ENCODE assay signal across 1 cellular context in the genomic region with DNA sequence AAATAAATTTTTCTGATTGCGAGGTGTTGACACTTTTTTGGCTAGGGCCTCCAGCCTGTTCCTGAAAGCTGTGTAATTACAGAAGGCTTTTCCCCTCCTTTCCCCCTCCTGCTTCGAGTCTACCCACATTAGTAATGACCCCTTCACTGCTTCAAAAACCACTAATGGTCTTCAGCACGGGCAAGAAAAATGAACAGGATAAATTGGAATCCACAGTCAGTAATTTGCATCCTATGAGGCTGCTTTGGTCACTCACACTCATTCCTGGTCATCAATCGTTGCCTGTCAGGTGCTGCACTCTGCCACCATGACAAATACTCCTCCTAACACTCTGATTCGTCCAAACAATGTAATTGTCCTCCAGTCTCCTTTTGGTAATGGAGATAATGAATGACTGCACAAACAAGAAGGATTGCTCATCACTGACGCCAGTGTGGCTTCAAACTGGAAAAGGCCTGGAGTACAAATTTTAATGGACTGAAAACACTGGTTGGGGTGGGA.
TF ChIP-seq lines count a peak whose summit lies in the region.

No MANE protein-coding gene starts in this region.

TF ChIP-seq in K562, 482 proteins besides CTCF, POLR2A, EP300 and RAD21 (continued from another document and continues in another):
- TF ChIP-seq, protein P1, sequence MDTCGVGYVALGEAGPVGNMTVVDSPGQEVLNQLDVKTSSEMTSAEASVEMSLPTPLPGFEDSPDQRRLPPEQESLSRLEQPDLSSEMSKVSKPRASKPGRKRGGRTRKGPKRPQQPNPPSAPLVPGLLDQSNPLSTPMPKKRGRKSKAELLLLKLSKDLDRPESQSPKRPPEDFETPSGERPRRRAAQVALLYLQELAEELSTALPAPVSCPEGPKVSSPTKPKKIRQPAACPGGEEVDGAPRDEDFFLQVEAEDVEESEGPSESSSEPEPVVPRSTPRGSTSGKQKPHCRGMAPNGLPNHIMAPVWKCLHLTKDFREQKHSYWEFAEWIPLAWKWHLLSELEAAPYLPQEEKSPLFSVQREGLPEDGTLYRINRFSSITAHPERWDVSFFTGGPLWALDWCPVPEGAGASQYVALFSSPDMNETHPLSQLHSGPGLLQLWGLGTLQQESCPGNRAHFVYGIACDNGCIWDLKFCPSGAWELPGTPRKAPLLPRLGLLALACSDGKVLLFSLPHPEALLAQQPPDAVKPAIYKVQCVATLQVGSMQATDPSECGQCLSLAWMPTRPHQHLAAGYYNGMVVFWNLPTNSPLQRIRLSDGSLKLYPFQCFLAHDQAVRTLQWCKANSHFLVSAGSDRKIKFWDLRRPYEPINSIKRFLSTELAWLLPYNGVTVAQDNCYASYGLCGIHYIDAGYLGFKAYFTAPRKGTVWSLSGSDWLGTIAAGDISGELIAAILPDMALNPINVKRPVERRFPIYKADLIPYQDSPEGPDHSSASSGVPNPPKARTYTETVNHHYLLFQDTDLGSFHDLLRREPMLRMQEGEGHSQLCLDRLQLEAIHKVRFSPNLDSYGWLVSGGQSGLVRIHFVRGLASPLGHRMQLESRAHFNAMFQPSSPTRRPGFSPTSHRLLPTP (IDR thresholded peaks at IDR 0.05; ENCODE audit: borderline replicate concordance, extremely low read depth, insufficient read length), result no peak
- TF ChIP-seq, protein P2, sequence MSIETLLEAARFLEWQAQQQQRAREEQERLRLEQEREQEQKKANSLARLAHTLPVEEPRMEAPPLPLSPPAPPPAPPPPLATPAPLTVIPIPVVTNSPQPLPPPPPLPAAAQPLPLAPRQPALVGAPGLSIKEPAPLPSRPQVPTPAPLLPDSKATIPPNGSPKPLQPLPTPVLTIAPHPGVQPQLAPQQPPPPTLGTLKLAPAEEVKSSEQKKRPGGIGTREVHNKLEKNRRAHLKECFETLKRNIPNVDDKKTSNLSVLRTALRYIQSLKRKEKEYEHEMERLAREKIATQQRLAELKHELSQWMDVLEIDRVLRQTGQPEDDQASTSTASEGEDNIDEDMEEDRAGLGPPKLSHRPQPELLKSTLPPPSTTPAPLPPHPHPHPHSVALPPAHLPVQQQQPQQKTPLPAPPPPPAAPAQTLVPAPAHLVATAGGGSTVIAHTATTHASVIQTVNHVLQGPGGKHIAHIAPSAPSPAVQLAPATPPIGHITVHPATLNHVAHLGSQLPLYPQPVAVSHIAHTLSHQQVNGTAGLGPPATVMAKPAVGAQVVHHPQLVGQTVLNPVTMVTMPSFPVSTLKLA (conservative IDR thresholded peaks at IDR 0.05), result no peak
- TF ChIP-seq, protein P3, sequence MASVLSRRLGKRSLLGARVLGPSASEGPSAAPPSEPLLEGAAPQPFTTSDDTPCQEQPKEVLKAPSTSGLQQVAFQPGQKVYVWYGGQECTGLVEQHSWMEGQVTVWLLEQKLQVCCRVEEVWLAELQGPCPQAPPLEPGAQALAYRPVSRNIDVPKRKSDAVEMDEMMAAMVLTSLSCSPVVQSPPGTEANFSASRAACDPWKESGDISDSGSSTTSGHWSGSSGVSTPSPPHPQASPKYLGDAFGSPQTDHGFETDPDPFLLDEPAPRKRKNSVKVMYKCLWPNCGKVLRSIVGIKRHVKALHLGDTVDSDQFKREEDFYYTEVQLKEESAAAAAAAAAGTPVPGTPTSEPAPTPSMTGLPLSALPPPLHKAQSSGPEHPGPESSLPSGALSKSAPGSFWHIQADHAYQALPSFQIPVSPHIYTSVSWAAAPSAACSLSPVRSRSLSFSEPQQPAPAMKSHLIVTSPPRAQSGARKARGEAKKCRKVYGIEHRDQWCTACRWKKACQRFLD (CRISPR knock-in tag; IDR thresholded peaks at IDR 0.05), result no peak
- TF ChIP-seq ZNF347 (CRISPR knock-in tag; IDR thresholded peaks at IDR 0.05; ENCODE audit: low read depth) (no peak), JUN (IDR thresholded peaks at IDR 0.05; ENCODE audit: borderline replicate concordance, low read depth, low read length) (peak; percentile 72; the same call in 1 of the 2 replicates), JUN (CRISPR knock-in tag; IDR thresholded peaks at IDR 0.05; ENCODE audit: borderline replicate concordance) (no peak), RBM22 (IDR thresholded peaks at IDR 0.05; ENCODE audit: low read depth, low read length, poor library complexity, severe bottlenecking) (no peak), KAT8 (IDR thresholded peaks at IDR 0.05; ENCODE audit: low read depth) (no peak), CREBBP (IDR thresholded peaks at IDR 0.05; ENCODE audit: low read depth, low read length) (no peak), PCBP2 (IDR thresholded peaks at IDR 0.05; ENCODE audit: low read depth, low read length, poor library complexity, severe bottlenecking) (no peak), JUND (IDR thresholded peaks at IDR 0.05; ENCODE audit: borderline replicate concordance, low read depth, low read length) (peak; percentile 76), JUND (tag; IDR thresholded peaks at IDR 0.05; ENCODE audit: borderline replicate concordance, low read depth, low read length) (peak; percentile 75; the same call in 2 of the 3 replicates), STAT5B (CRISPR knock-in tag; IDR thresholded peaks at IDR 0.05) (no peak), PHTF2 (CRISPR knock-in tag; IDR thresholded peaks at IDR 0.05) (no peak), NR1H2 (CRISPR knock-in tag; IDR thresholded peaks at IDR 0.05) (no peak), KDM4B (IDR thresholded peaks at IDR 0.05; ENCODE audit: borderline replicate concordance in 2 of 2, low read depth in 1 of 2) (no peak), ZNF431 (CRISPR knock-in tag; IDR thresholded peaks at IDR 0.05) (no peak), RBM39 (optimal IDR thresholded peaks at IDR 0.05; ENCODE audit: low read depth, low read length) (no peak), HNRNPLL (IDR thresholded peaks at IDR 0.05; ENCODE audit: low read depth, low read length, poor library complexity, severe bottlenecking) (no peak), TEAD4 (IDR thresholded peaks at IDR 0.05; ENCODE audit: low read length) (peak; percentile 64), TEAD4 (CRISPR knock-in tag; IDR thresholded peaks at IDR 0.05; ENCODE audit: borderline replicate concordance) (no peak), WHSC1 (IDR thresholded peaks at IDR 0.05; ENCODE audit: low read length) (no peak), BRD4 (IDR thresholded peaks at IDR 0.05) (no peak), CBX3 (IDR thresholded peaks at IDR 0.05; ENCODE audit: borderline replicate concordance in 1 of 2, low read length in 2 of 2) (no peak), FOXK1 (CRISPR knock-in tag; IDR thresholded peaks at IDR 0.05; ENCODE audit: borderline replicate concordance) (no peak), PCBP1 (IDR thresholded peaks at IDR 0.05; ENCODE audit: low read depth, low read length, poor library complexity, severe bottlenecking) (no peak), CHD1 (IDR thresholded peaks at IDR 0.05; ENCODE audit: low read length) (no peak), POLR2AphosphoS2 (IDR thresholded peaks at IDR 0.05; ENCODE audit: low read length) (no peak), MAZ (CRISPR knock-in tag; conservative IDR thresholded peaks at IDR 0.05 in 1 of 2, IDR thresholded peaks at IDR 0.05 in 1 of 2) (0 out of 4 replicates have a peak, but pooled peaks of 1 of the 2 experiments have one; percentile 24), FOXJ3 (CRISPR knock-in tag; IDR thresholded peaks at IDR 0.05) (no peak), SOX6 (IDR thresholded peaks at IDR 0.05) (peak; percentile 96), MAFG (tag; conservative IDR thresholded peaks at IDR 0.05) (no peak; the same call in 1 of the 2 replicates), ZNF830 (CRISPR knock-in tag; IDR thresholded peaks at IDR 0.05) (no peak), HDAC1 (IDR thresholded peaks at IDR 0.05) (no peak), SMAD3 (CRISPR knock-in tag; conservative IDR thresholded peaks at IDR 0.05) (no peak), HDAC2 (IDR thresholded peaks at IDR 0.05) (peak; percentile 60; the same call in 1 of the 2 replicates), LEF1 (IDR thresholded peaks at IDR 0.05) (peak; percentile 58)
- TF ChIP-seq, protein P4, sequence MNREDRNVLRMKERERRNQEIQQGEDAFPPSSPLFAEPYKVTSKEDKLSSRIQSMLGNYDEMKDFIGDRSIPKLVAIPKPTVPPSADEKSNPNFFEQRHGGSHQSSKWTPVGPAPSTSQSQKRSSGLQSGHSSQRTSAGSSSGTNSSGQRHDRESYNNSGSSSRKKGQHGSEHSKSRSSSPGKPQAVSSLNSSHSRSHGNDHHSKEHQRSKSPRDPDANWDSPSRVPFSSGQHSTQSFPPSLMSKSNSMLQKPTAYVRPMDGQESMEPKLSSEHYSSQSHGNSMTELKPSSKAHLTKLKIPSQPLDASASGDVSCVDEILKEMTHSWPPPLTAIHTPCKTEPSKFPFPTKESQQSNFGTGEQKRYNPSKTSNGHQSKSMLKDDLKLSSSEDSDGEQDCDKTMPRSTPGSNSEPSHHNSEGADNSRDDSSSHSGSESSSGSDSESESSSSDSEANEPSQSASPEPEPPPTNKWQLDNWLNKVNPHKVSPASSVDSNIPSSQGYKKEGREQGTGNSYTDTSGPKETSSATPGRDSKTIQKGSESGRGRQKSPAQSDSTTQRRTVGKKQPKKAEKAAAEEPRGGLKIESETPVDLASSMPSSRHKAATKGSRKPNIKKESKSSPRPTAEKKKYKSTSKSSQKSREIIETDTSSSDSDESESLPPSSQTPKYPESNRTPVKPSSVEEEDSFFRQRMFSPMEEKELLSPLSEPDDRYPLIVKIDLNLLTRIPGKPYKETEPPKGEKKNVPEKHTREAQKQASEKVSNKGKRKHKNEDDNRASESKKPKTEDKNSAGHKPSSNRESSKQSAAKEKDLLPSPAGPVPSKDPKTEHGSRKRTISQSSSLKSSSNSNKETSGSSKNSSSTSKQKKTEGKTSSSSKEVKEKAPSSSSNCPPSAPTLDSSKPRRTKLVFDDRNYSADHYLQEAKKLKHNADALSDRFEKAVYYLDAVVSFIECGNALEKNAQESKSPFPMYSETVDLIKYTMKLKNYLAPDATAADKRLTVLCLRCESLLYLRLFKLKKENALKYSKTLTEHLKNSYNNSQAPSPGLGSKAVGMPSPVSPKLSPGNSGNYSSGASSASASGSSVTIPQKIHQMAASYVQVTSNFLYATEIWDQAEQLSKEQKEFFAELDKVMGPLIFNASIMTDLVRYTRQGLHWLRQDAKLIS (CRISPR knock-in tag; IDR thresholded peaks at IDR 0.05), result no peak
- TF ChIP-seq, protein P5, sequence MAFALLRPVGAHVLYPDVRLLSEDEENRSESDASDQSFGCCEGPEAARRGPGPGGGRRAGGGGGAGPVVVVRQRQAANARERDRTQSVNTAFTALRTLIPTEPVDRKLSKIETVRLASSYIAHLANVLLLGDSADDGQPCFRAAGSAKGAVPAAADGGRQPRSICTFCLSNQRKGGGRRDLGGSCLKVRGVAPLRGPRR (CRISPR knock-in tag; IDR thresholded peaks at IDR 0.05), result no peak
- TF ChIP-seq, protein P6, sequence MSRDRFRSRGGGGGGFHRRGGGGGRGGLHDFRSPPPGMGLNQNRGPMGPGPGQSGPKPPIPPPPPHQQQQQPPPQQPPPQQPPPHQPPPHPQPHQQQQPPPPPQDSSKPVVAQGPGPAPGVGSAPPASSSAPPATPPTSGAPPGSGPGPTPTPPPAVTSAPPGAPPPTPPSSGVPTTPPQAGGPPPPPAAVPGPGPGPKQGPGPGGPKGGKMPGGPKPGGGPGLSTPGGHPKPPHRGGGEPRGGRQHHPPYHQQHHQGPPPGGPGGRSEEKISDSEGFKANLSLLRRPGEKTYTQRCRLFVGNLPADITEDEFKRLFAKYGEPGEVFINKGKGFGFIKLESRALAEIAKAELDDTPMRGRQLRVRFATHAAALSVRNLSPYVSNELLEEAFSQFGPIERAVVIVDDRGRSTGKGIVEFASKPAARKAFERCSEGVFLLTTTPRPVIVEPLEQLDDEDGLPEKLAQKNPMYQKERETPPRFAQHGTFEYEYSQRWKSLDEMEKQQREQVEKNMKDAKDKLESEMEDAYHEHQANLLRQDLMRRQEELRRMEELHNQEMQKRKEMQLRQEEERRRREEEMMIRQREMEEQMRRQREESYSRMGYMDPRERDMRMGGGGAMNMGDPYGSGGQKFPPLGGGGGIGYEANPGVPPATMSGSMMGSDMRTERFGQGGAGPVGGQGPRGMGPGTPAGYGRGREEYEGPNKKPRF (IDR thresholded peaks at IDR 0.05; ENCODE audit: low read depth, low read length), result no peak
- TF ChIP-seq, protein P7, sequence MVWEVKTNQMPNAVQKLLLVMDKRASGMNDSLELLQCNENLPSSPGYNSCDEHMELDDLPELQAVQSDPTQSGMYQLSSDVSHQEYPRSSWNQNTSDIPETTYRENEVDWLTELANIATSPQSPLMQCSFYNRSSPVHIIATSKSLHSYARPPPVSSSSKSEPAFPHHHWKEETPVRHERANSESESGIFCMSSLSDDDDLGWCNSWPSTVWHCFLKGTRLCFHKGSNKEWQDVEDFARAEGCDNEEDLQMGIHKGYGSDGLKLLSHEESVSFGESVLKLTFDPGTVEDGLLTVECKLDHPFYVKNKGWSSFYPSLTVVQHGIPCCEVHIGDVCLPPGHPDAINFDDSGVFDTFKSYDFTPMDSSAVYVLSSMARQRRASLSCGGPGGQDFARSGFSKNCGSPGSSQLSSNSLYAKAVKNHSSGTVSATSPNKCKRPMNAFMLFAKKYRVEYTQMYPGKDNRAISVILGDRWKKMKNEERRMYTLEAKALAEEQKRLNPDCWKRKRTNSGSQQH (CRISPR knock-in tag; IDR thresholded peaks at IDR 0.05), result no peak
- TF ChIP-seq, protein P8, sequence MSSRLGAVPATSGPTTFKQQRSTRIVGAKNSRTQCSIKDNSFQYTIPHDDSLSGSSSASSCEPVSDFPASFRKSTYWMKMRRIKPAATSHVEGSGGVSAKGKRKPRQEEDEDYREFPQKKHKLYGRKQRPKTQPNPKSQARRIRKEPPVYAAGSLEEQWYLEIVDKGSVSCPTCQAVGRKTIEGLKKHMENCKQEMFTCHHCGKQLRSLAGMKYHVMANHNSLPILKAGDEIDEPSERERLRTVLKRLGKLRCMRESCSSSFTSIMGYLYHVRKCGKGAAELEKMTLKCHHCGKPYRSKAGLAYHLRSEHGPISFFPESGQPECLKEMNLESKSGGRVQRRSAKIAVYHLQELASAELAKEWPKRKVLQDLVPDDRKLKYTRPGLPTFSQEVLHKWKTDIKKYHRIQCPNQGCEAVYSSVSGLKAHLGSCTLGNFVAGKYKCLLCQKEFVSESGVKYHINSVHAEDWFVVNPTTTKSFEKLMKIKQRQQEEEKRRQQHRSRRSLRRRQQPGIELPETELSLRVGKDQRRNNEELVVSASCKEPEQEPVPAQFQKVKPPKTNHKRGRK (tag; IDR thresholded peaks at IDR 0.05), result no peak
- TF ChIP-seq, protein P9, sequence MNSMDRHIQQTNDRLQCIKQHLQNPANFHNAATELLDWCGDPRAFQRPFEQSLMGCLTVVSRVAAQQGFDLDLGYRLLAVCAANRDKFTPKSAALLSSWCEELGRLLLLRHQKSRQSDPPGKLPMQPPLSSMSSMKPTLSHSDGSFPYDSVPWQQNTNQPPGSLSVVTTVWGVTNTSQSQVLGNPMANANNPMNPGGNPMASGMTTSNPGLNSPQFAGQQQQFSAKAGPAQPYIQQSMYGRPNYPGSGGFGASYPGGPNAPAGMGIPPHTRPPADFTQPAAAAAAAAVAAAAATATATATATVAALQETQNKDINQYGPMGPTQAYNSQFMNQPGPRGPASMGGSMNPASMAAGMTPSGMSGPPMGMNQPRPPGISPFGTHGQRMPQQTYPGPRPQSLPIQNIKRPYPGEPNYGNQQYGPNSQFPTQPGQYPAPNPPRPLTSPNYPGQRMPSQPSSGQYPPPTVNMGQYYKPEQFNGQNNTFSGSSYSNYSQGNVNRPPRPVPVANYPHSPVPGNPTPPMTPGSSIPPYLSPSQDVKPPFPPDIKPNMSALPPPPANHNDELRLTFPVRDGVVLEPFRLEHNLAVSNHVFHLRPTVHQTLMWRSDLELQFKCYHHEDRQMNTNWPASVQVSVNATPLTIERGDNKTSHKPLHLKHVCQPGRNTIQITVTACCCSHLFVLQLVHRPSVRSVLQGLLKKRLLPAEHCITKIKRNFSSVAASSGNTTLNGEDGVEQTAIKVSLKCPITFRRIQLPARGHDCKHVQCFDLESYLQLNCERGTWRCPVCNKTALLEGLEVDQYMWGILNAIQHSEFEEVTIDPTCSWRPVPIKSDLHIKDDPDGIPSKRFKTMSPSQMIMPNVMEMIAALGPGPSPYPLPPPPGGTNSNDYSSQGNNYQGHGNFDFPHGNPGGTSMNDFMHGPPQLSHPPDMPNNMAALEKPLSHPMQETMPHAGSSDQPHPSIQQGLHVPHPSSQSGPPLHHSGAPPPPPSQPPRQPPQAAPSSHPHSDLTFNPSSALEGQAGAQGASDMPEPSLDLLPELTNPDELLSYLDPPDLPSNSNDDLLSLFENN (IDR thresholded peaks at IDR 0.05; ENCODE audit: low read depth in 2 of 2, low read length in 2 of 2), result no peak
